In genomic region chr2:224946911-224947310, GRCh38 we compare ENCODE assay signal across 8 cellular contexts.
DNase-seq lines count a peak whose midpoint lies in the region; ATAC-seq and TF ChIP-seq lines count a peak whose summit lies in the region.

No MANE protein-coding gene starts in this region.

- no peaks in the 10 kb centered on the region for H3K9me3 ChIP-seq in left ventricle myocardium inferior (replicated peaks)

- ATAC-seq in HG02970 (IDR thresholded peaks at IDR 0.05; ENCODE audit: low FRiP score, unreplicated experiment): peak; percentile 61
- peak; percentile 42 for ATAC-seq in esophagus mucosa

- H3K27ac ChIP-seq in left ventricle myocardium inferior (replicated peaks): no peak overlapping the region

- H3K4me1 Mint-ChIP-seq in activated naive CD4-positive, alpha-beta T cell treated with anti-CD3 and anti-CD28 coated beads for 36 hours (ENCODE audit: low read depth): peaks cover 58% of the 10 kb centered on the region

- peak overlapping the region; percentile 94 for H3K27ac Mint-ChIP-seq in activated naive CD4-positive, alpha-beta T cell treated with anti-CD3 and anti-CD28 coated beads for 36 hours

- peak overlapping the region; percentile 82 for H3K4me3 Mint-ChIP-seq in activated naive CD4-positive, alpha-beta T cell treated with anti-CD3 and anti-CD28 coated beads for 36 hours

- CTCF ChIA-PET in activated naive CD4-positive, alpha-beta T cell treated with anti-CD3 and anti-CD28 coated beads for 36 hours (lab: Charles Lee): interaction anchor here (0.9 to 10.0 kb wide), 3 partner anchors 19 to 175 kb away, joined by 4 to 66 read pairs (median 34); no protein-coding TSS in a partner anchor

- H3K9me3 Mint-ChIP-seq in activated naive CD4-positive, alpha-beta T cell treated with anti-CD3 and anti-CD28 coated beads for 36 hours: no peaks in the 10 kb centered on the region

- H3K36me3 Mint-ChIP-seq in activated naive CD4-positive, alpha-beta T cell treated with anti-CD3 and anti-CD28 coated beads for 36 hours (ENCODE audit: low read depth): peaks cover 24% of the 10 kb centered on the region

- no peaks in the 10 kb centered on the region for H3K4me1 ChIP-seq in left ventricle myocardium inferior

- intact Hi-C loops in activated naive CD4-positive, alpha-beta T cell treated with anti-CD3 and anti-CD28 coated beads for 36 hours (cut with micrococcal nuclease): loop anchor here (1.0 to 5.0 kb wide), 8 partner anchors 9 to 1005 kb away; no protein-coding TSS in a partner anchor
- intact Hi-C loops in left ventricle myocardium inferior (cut with micrococcal nuclease): no loop called here

- no peaks in the 10 kb centered on the region for H3K27me3 ChIP-seq in left ventricle myocardium inferior (ENCODE audit: low read depth)

- TF ChIP-seq CTCF in left ventricle myocardium inferior (IDR thresholded peaks at IDR 0.05; ENCODE audit: borderline replicate concordance): no peak

- DNase-seq in activated naive CD4-positive, alpha-beta T cell treated with anti-CD3 and anti-CD28 coated beads for 36 hours: no peak
- DNase-seq in activated naive CD4-positive, alpha-beta T cell (lab: John Stamatoyannopoulos, UW): no peak
- no peak for DNase-seq in cerebellar nuclear complex (lab: John Stamatoyannopoulos, UW)
- no peak for DNase-seq in left ventricle myocardium inferior
- DNase-seq in cerebellar cortex (ENCODE audit: low spot score): no peak

- H3K27me3 Mint-ChIP-seq in activated naive CD4-positive, alpha-beta T cell treated with anti-CD3 and anti-CD28 coated beads for 36 hours (ENCODE audit: low read depth): no peaks in the 10 kb centered on the region

- H3K4me3 ChIP-seq in left ventricle myocardium inferior: no peak overlapping the region

- no peaks in the 10 kb centered on the region for H3K36me3 ChIP-seq in left ventricle myocardium inferior

TF ChIP-seq in PFSK-1, 5 proteins besides CTCF, POLR2A, EP300 and RAD21:
- TF ChIP-seq FOXP2 (optimal IDR thresholded peaks at IDR 0.05; ENCODE audit: borderline replicate concordance, extremely low read depth, extremely low read length, insufficient read depth) (no peak), SIN3A (IDR thresholded peaks at IDR 0.05; ENCODE audit: borderline replicate concordance, insufficient read depth, low read length) (peak; percentile 78; the same call in 1 of the 2 replicates)
